8 cellular contexts compared by ENCODE assay signal in genomic region chr2:121595012-121595891, GRCh38. TPM values are rescaled to one million over a fixed set of nuclear protein-coding genes. Genes with fewer than 3 reads are reported as not detected.
DNase-seq lines count a peak whose midpoint lies in the region; ATAC-seq and TF ChIP-seq lines count a peak whose summit lies in the region.

No MANE protein-coding gene starts in this region.

- CTCF ChIA-PET in activated CD8-positive, alpha-beta T cell treated with anti-CD3 and anti-CD28 coated beads, Interleukin-2, amount 10 ng/mL, durations not matched to agents 7 days and 5 days (lab: Charles Lee) = interaction anchor here (0.7 to 1.9 kb wide), 8 partner anchors 8 to 123 kb away, joined by 3 to 10 read pairs (median 4); no protein-coding TSS in a partner anchor
- CTCF ChIA-PET in PC-3 (lab: Charles Lee) = interaction anchor here (1.7 kb wide), 1 partner anchor 55 kb away, joined by 6 read pairs; no protein-coding TSS in a partner anchor

- peak overlapping the region; percentile 75 for H3K27ac Mint-ChIP-seq in activated CD8-positive, alpha-beta T cell treated with anti-CD3 and anti-CD28 coated beads, Interleukin-2, amount 10 ng/mL, durations not matched to agents 7 days and 5 days
- no peak overlapping the region for H3K27ac Mint-ChIP-seq in T-helper 17 cell

- no peak overlapping the region for H3K4me2 ChIP-seq in PC-3 (ENCODE audit: low read length)

- peaks cover 5% of the 10 kb centered on the region for H3K36me3 Mint-ChIP-seq in activated CD8-positive, alpha-beta T cell treated with anti-CD3 and anti-CD28 coated beads, Interleukin-2, amount 10 ng/mL, durations not matched to agents 7 days and 5 days (ENCODE audit: low read depth)
- peaks cover 2% of the 10 kb centered on the region for H3K36me3 Mint-ChIP-seq in T-helper 17 cell (ENCODE audit: low read depth)

- intact Hi-C loops in PC-3 (cut with micrococcal nuclease) = loop anchor here (10.0 kb wide), 1 partner anchor 190 kb away; no protein-coding TSS in a partner anchor

- POLR2A ChIA-PET in activated CD8-positive, alpha-beta T cell treated with anti-CD3 and anti-CD28 coated beads, Interleukin-2, amount 10 ng/mL, durations not matched to agents 7 days and 5 days (lab: Charles Lee) = interaction anchor here (0.7 to 2.5 kb wide), 3 partner anchors 10 to 64 kb away, joined by 3 to 15 read pairs (median 5); partner anchors contain the start of gene RNU4ATAC
- POLR2A ChIA-PET in PC-3 (lab: Charles Lee; ENCODE audit: unreplicated experiment) = no interaction called here

- BruUV-seq in PC-3 (replicated peaks; lab: Mats Ljungman, UMichigan) = no TSS peak

- H3K36me3 ChIP-seq in muscle layer of duodenum (ENCODE audit: control insufficient read depth in 1 of 2, insufficient read depth in 2 of 2, low read length in 2 of 2) (no peaks in the 10 kb centered on the region), PC-3 (ENCODE audit: low read depth, low read length) (no peaks in the 10 kb centered on the region)

- no peak overlapping the region for H3K4me3 Mint-ChIP-seq in activated CD8-positive, alpha-beta T cell treated with anti-CD3 and anti-CD28 coated beads, Interleukin-2, amount 10 ng/mL, durations not matched to agents 7 days and 5 days
- H3K4me3 Mint-ChIP-seq in T-helper 17 cell = no peak overlapping the region

- H3K4me1 Mint-ChIP-seq in activated CD8-positive, alpha-beta T cell treated with anti-CD3 and anti-CD28 coated beads, Interleukin-2, amount 10 ng/mL, durations not matched to agents 7 days and 5 days (ENCODE audit: low read depth) = peaks cover 42% of the 10 kb centered on the region
- H3K4me1 Mint-ChIP-seq in T-helper 17 cell = peaks cover 17% of the 10 kb centered on the region

- H3K9ac ChIP-seq in PC-3 (ENCODE audit: low read length) = no peak overlapping the region

- peak overlapping the region; percentile 65 for H3K27ac ChIP-seq in muscle layer of duodenum (ENCODE audit: low read length)
- no peak overlapping the region for H3K27ac ChIP-seq in PC-3 (ENCODE audit: low read length)

- peaks cover 0 to 18% of the 10 kb centered on the region in 2 donors for H3K4me1 ChIP-seq in muscle layer of duodenum (ENCODE audit: control insufficient read depth in 1 of 2, insufficient read depth in 2 of 2, low read length in 2 of 2)
- peaks cover 25% of the 10 kb centered on the region for H3K4me1 ChIP-seq in PC-3 (ENCODE audit: insufficient read depth, low read length)

- H3K9me2 ChIP-seq in PC-3 (replicated peaks; ENCODE audit: low read length) = no peaks in the 10 kb centered on the region

- no peaks in the 10 kb centered on the region for H3K9me3 ChIP-seq in muscle layer of duodenum (ENCODE audit: control insufficient read depth in 1 of 2, low read length in 2 of 2)
- H3K9me3 ChIP-seq in PC-3 (ENCODE audit: low read length) = no peaks in the 10 kb centered on the region
- no peaks in the 10 kb centered on the region for H3K9me3 ChIP-seq in T-helper 17 cell (ENCODE audit: control insufficient read depth, low read length, poor library complexity, severe bottlenecking)

- peaks cover 60% of the 10 kb centered on the region for H3K79me2 ChIP-seq in PC-3 (ENCODE audit: low read length)

- ATAC-seq in GM21423 (IDR thresholded peaks at IDR 0.05; ENCODE audit: unreplicated experiment) (peak; percentile 39), PC-3 (no peak), T-helper 17 cell (no peak)
- ATAC-seq in activated CD8-positive, alpha-beta T cell treated with anti-CD3 and anti-CD28 coated beads, Interleukin-2, amount 10 ng/mL, durations not matched to agents 7 days and 5 days = no peak

- DNase-seq in Caki2 (ENCODE audit: low read depth) (peak; percentile 48), PC-3 (no peak), NCI-H1048 (lab: John Stamatoyannopoulos, UW) (no peak), DMS114 treated with DMSO at 0.1 percent for 48 hours (lab: John Stamatoyannopoulos, UW; ENCODE audit: unreplicated experiment) (no peak), T-helper 17 cell (no peak)
- DNase-seq in activated CD8-positive, alpha-beta T cell treated with anti-CD3 and anti-CD28 coated beads, Interleukin-2, amount 10 ng/mL, durations not matched to agents 7 days and 5 days = no peak

- H3F3A ChIP-seq in PC-3 (ENCODE audit: low read length, unreplicated experiment) = no peaks in the 10 kb centered on the region

- no peak overlapping the region for H2AFZ ChIP-seq in PC-3 (ENCODE audit: low read length)

- H3K27me3 ChIP-seq in muscle layer of duodenum (ENCODE audit: low read depth, low read length) (no peaks in the 10 kb centered on the region), PC-3 (ENCODE audit: low read length) (no peaks in the 10 kb centered on the region)

- no peaks in the 10 kb centered on the region for H3K27me3 Mint-ChIP-seq in activated CD8-positive, alpha-beta T cell treated with anti-CD3 and anti-CD28 coated beads, Interleukin-2, amount 10 ng/mL, durations not matched to agents 7 days and 5 days (ENCODE audit: low read depth)
- H3K27me3 Mint-ChIP-seq in T-helper 17 cell = no peaks in the 10 kb centered on the region

- no peaks in the 10 kb centered on the region for H3K9me3 Mint-ChIP-seq in activated CD8-positive, alpha-beta T cell treated with anti-CD3 and anti-CD28 coated beads, Interleukin-2, amount 10 ng/mL, durations not matched to agents 7 days and 5 days (ENCODE audit: insufficient read depth)

- no peak overlapping the region for H3K4me3 ChIP-seq in muscle layer of duodenum (ENCODE audit: low read depth in 1 of 2, low read length in 2 of 2)
- H3K4me3 ChIP-seq in PC-3 (ENCODE audit: low read length) = no peak overlapping the region

- in situ Hi-C loops in Caki2 (cut with HindIII; ENCODE audit: low pct_unique_long_range_greater_than_20kb, low sequenced_read_pairs) = no loop called here

- no peak for TF ChIP-seq CTCF in PC-3 (conservative IDR thresholded peaks at IDR 0.05; ENCODE audit: low read depth, low read length)

- H4K20me1 ChIP-seq in PC-3 (ENCODE audit: low read length) = no peaks in the 10 kb centered on the region

RNA-seq across cellular contexts. Expression of gene CLASP1, which starts 54.0 kb away (rescaled TPM):
- 9.5 and 21.0 TPM in 2 replicates for total RNA-seq in Caki2 (2014; rRNA removed; shearing (Covaris generic); ENCODE audit: low replicate concordance)
- total RNA-seq in activated CD8-positive, alpha-beta T cell treated with anti-CD3 and anti-CD28 coated beads, Interleukin-2, amount 10 ng/mL, durations not matched to agents 7 days and 5 days = 10 to 100 TPM; 62.3 to 65.2 TPM
- 24.3 and 27.0 TPM in 2 replicates for total RNA-seq in PC-3 (2014; rRNA removed)
- 10 to 100 TPM; 63.4 to 69.5 TPM for total RNA-seq in T-helper 17 cell
